ENCODE assay signal across 23 cellular contexts in genomic region chr4:186762361-186762760, GRCh38. TPM values are rescaled to one million over a fixed set of nuclear protein-coding genes. Genes with fewer than 3 reads are reported as not detected.
"Had no signal": no experiment of that assay in that cellular context is flagged by ENCODE, and none has a peak within 500 bp of the region (broad histone marks: within the 10 kb centered on the region; RNA-seq: fewer than 3 reads in every experiment).

No MANE protein-coding gene starts in this region.

- ATAC-seq: activated CD4-positive, CD25-positive, alpha-beta regulatory T cell treated with anti-CD3 and anti-CD28 coated beads, Interleukin-2, amount 50 U/mL, for 24 hours; activated CD8-positive, alpha-beta T cell treated with anti-CD3 and anti-CD28 coated beads for 36 hours had no signal

- H3K36me3 ChIP-seq: adrenal gland, breast epithelium, SJCRH30 had no signal

- H3K27me3 ChIP-seq: adrenal gland, breast epithelium, SJCRH30 had no signal

- H3K9ac ChIP-seq: SK-N-SH had no signal

- DNase-seq: activated CD4-positive, alpha-beta T cell treated with anti-CD3 and anti-CD28 coated beads for 4 hours; activated CD8-positive, alpha-beta memory T cell treated with anti-CD3 and anti-CD28 coated beads, Interleukin-2, amount 50 U/mL, for 4 hours; activated CD8-positive, alpha-beta T cell treated with anti-CD3 and anti-CD28 coated beads for 36 hours; activated naive CD4-positive, alpha-beta T cell treated with anti-CD3 and anti-CD28 coated beads, Interleukin-2, amount 50 U/mL, for 16 hours; activated naive CD8-positive, alpha-beta T cell treated with anti-CD3 and anti-CD28 coated beads, Interleukin-2, amount 10 ng/mL, durations not matched to agents 7 days and 5 days; adrenal gland; aorta; MV-4-11; NCI-H1092 treated with DMSO at 0.1 percent for 48 hours; NCI-H1417 treated with DMSO at 0.1 percent for 48 hours; NCI-H1694 treated with DMSO at 0.1 percent for 48 hours; NCI-H2029 treated with DMSO at 0.1 percent for 48 hours; NCI-H345; NCI-H510A; NCI-H526 treated with DMSO at 0.1 percent for 48 hours; NCI-H82; Right ventricle myocardium superior; RPMI8226; SJCRH30; SK-N-SH; T-helper 1 cell had no signal

- H3K4me1 ChIP-seq: adrenal gland, breast epithelium had no signal

- H3K4me3 ChIP-seq: adrenal gland, breast epithelium, SJCRH30 had no signal

- H3K9me3 ChIP-seq: adrenal gland, breast epithelium, SJCRH30, SK-N-SH had no signal

- H3K4me2 ChIP-seq: SK-N-SH had no signal

- H3K27ac ChIP-seq: adrenal gland, SJCRH30 had no signal

RNA-seq across cellular contexts. Expression of gene FAT1, which starts 38.7 kb away (rescaled TPM):
- total RNA-seq: activated CD8-positive, alpha-beta T cell treated with anti-CD3 and anti-CD28 coated beads for 36 hours; activated naive CD8-positive, alpha-beta T cell treated with anti-CD3 and anti-CD28 coated beads, Interleukin-2, amount 10 ng/mL, durations not matched to agents 7 days and 5 days had no signal
